ENCODE assay signal across 31 cellular contexts in genomic region chr4:156956947-156957346, GRCh38. TPM values are rescaled to one million over a fixed set of nuclear protein-coding genes. Genes with fewer than 3 reads are reported as not detected.
DNase-seq lines count a peak whose midpoint lies in the region; ATAC-seq, FAIRE-seq and TF ChIP-seq lines count a peak whose summit lies in the region.
"Had no signal": no experiment of that assay in that cellular context is flagged by ENCODE, and none has a peak within 500 bp of the region (broad histone marks: within the 10 kb centered on the region; RNA-seq: fewer than 3 reads in every experiment).

No MANE protein-coding gene starts in this region.

- no peak overlapping the region for H3K4me3 ChIP-seq in right lobe of liver
- no peak overlapping the region for H3K4me3 ChIP-seq in HepG2 (replicated peaks in 1 of 3; ENCODE audit: insufficient read depth in 1 of 3, low read depth in 2 of 3, low read length in 3 of 3)
- H3K4me3 ChIP-seq in esophagus squamous epithelium = no peak overlapping the region
- H3K4me3 ChIP-seq in uterus = no peak overlapping the region
- H3K4me3 ChIP-seq: adrenal gland, K562, MG63, mucosa of descending colon, right atrium auricular region, tibial artery had no signal

- TF ChIP-seq CTCF in right lobe of liver (IDR thresholded peaks at IDR 0.05) (no peak), HepG2 (CRISPR knock-in tag; IDR thresholded peaks at IDR 0.05) (no peak), esophagus squamous epithelium (IDR thresholded peaks at IDR 0.05) (no peak), uterus (IDR thresholded peaks at IDR 0.05) (no peak)

- H3K9me3 ChIP-seq in right lobe of liver (no peaks in the 10 kb centered on the region), HepG2 (ENCODE audit: low read length) (no peaks in the 10 kb centered on the region), esophagus squamous epithelium (no peaks in the 10 kb centered on the region), uterus (no peaks in the 10 kb centered on the region)
- H3K9me3 ChIP-seq: adrenal gland, MG63, mucosa of descending colon, right atrium auricular region, tibial artery had no signal

- TF ChIP-seq POLR2A in right lobe of liver (IDR thresholded peaks at IDR 0.05) (no peak), HepG2 (IDR thresholded peaks at IDR 0.05; ENCODE audit: insufficient read depth in 1 of 2, low read depth in 2 of 2, low read length in 2 of 2) (no peak), esophagus squamous epithelium (IDR thresholded peaks at IDR 0.05) (no peak), uterus (IDR thresholded peaks at IDR 0.05) (no peak)

- H3K79me2 ChIP-seq in HepG2 (ENCODE audit: insufficient read depth, low read length) = peaks cover 2% of the 10 kb centered on the region

- in situ Hi-C loops in HepG2 (cut with HindIII; ENCODE audit: extremely low pct_ligation_motif_present, low pct_unique_long_range_greater_than_20kb) = loop anchor here (25.0 kb wide), 1 partner anchor 1080 kb away; no protein-coding TSS in a partner anchor

- ATAC-seq in right lobe of liver (peak in 3 of 4 donors; percentile 32 to 52 (median 36)), HepG2 (no peak), HG03354 (IDR thresholded peaks at IDR 0.05; ENCODE audit: poor library complexity, severe bottlenecking, unreplicated experiment) (no peak), left lobe of liver (no peak)
- ATAC-seq: K562; mucosa of descending colon; natural killer cell treated with Interleukin-12 subunit alpha and Interleukin-12 subunit beta and Interleukin-15 and Interleukin-18, amount 100 ng/mL, for 72 hours had no signal

- CTCF ChIA-PET in HepG2 (lab: Yijun Ruan, JAX; ENCODE audit: low intra/inter-chr PET ratio, low total read pairs) = no interaction called here

- no peak for TF ChIP-seq EP300 in HepG2 (IDR thresholded peaks at IDR 0.05; ENCODE audit: low read depth in 2 of 2, low read length in 2 of 2)
- no peak for TF ChIP-seq EP300 in HepG2 (CRISPR knock-in tag; IDR thresholded peaks at IDR 0.05; ENCODE audit: borderline replicate concordance)

- H3K27ac ChIP-seq in right lobe of liver = no peak overlapping the region
- no peak overlapping the region for H3K27ac ChIP-seq in HepG2 (ENCODE audit: extremely low read length, insufficient read depth, low read length)
- peak overlapping the region in 3 of 4 donors; percentile 18 to 38 (median 31) for H3K27ac ChIP-seq in esophagus squamous epithelium
- H3K27ac ChIP-seq in uterus = peak overlapping the region; percentile 56 to 60
- H3K27ac ChIP-seq: right atrium auricular region had no signal

- BruUV-seq in HepG2 (replicated peaks; lab: Mats Ljungman, UMichigan) = no TSS peak

- 30% methylated on average over 5 of the region's 5 CpGs for WGBS in right lobe of liver (ENCODE audit: insufficient coverage, low coverage, low lambda C conversion rate, missing lambda C conversion rate)
- 90% methylated on average over 5 of the region's 5 CpGs for WGBS in HepG2 (ENCODE audit: low lambda C conversion rate)
- 60 to 65% methylated on average over 5 of the region's 5 CpGs for WGBS in esophagus squamous epithelium, 2 donors

- no peak overlapping the region for H3K9ac ChIP-seq in HepG2 (ENCODE audit: insufficient read depth, low read depth, low read length)

- no peak for FAIRE-seq in HepG2 (lab: Jason Lieb, UNC)
- FAIRE-seq: endometrium, GM12891, H1, islet of Langerhans, K562, RCC 7860 had no signal

- POLR2A ChIA-PET in HepG2 (lab: Yijun Ruan, JAX) = no interaction called here

- no peak for DNase-seq in right lobe of liver
- no peak for DNase-seq in HepG2 (ENCODE audit: low spot score)
- no peak for DNase-seq in esophagus squamous epithelium (lab: John Stamatoyannopoulos, UW)
- DNase-seq in uterus = no peak
- no peak for DNase-seq in mesenteric fat pad (ENCODE audit: low spot score)
- DNase-seq in left lobe of liver (ENCODE audit: low spot score) = no peak
- DNase-seq: activated B cell treated with CpG ODN at 0.5 μM for 24 hours; activated CD4-positive, alpha-beta T cell treated with anti-CD3 and anti-CD28 coated beads, Interleukin-2, amount 50 U/mL, for 1 hour; activated naive CD4-positive, alpha-beta T cell treated with anti-CD3 and anti-CD28 coated beads for 36 hours; adrenal gland; CD4-positive, alpha-beta T cell; dermis blood vessel endothelial cell; MG63; mucosa of descending colon; NCI-H1436 treated with DMSO at 0.1 percent for 48 hours; NCI-H2107; NCI-H446 treated with DMSO at 0.1 percent for 48 hours; NCI-H82; stimulated activated CD4-positive, alpha-beta T cell treated with anti-CD3 and anti-CD28 coated beads, Interleukin-2, amount 100 ng/mL, for 24 hours; T1000; tibial artery had no signal

- intact Hi-C loops in right lobe of liver (cut with DNase I) (no loop called here), HepG2 (cut with micrococcal nuclease; ENCODE audit: unreplicated experiment) (no loop called here), esophagus squamous epithelium (cut with DNase I) (no loop called here), uterus (cut with DNase I; ENCODE audit: low total_unique reads) (no loop called here)

- H2AFZ ChIP-seq in HepG2 (ENCODE audit: low read length) = no peak overlapping the region

- H3K4me2 ChIP-seq in HepG2 (ENCODE audit: low read depth, low read length) = no peak overlapping the region

- H3K4me1 ChIP-seq in right lobe of liver (peaks cover 0 to 23% (median 5%) of the 10 kb centered on the region in 4 donors), HepG2 (ENCODE audit: insufficient read depth, low read length) (peaks cover 30% of the 10 kb centered on the region), esophagus squamous epithelium (peaks cover 5 to 53% (median 26%) of the 10 kb centered on the region in 3 donors), uterus (peaks cover 0 to 5% of the 10 kb centered on the region in 2 donors)

- H3K36me3 ChIP-seq in right lobe of liver (no peaks in the 10 kb centered on the region), HepG2 (replicated peaks in 1 of 2; ENCODE audit: control insufficient read depth in 1 of 2, insufficient read depth in 2 of 2, low read length in 2 of 2) (no peaks in the 10 kb centered on the region), esophagus squamous epithelium (no peaks in the 10 kb centered on the region), uterus (no peaks in the 10 kb centered on the region)
- H3K36me3 ChIP-seq: adrenal gland, right atrium auricular region, tibial artery had no signal

- no peaks in the 10 kb centered on the region for H4K20me1 ChIP-seq in HepG2 (ENCODE audit: insufficient read depth, low read length)

- H3K27me3 ChIP-seq in right lobe of liver (no peaks in the 10 kb centered on the region), HepG2 (ENCODE audit: control insufficient read depth in 1 of 2, insufficient read depth in 2 of 2, low read length in 2 of 2) (no peaks in the 10 kb centered on the region), esophagus squamous epithelium (no peaks in the 10 kb centered on the region), uterus (no peaks in the 10 kb centered on the region)
- H3K27me3 ChIP-seq: adrenal gland, MG63, right atrium auricular region, tibial artery had no signal

- no peak for TF ChIP-seq RAD21 in HepG2 (CRISPR knock-in tag; IDR thresholded peaks at IDR 0.05)

TF ChIP-seq in HepG2, 621 proteins besides CTCF, POLR2A, EP300 and RAD21 (continues in another document):
- TF ChIP-seq MED13 (CRISPR knock-in tag; IDR thresholded peaks at IDR 0.05) (no peak), KLF12 (CRISPR knock-in tag; IDR thresholded peaks at IDR 0.05; ENCODE audit: borderline replicate concordance) (no peak), EHMT2 (IDR thresholded peaks at IDR 0.05; ENCODE audit: borderline replicate concordance, low read depth, low read length) (no peak)

TF ChIP-seq in PFSK-1, 5 proteins besides CTCF, POLR2A, EP300 and RAD21 (continues in another document):
- TF ChIP-seq POLR2AphosphoS5 (IDR thresholded peaks at IDR 0.05; ENCODE audit: low read depth, low read length) (no peak), SIN3A (IDR thresholded peaks at IDR 0.05; ENCODE audit: borderline replicate concordance, insufficient read depth, low read length) (no peak)

RNA-seq across cellular contexts. Expression of gene PDGFC, which starts 14.7 kb away (rescaled TPM):
- total RNA-seq in right lobe of liver (10 to 100 TPM in 3 of 6 experiments, 1 to 10 TPM in 3; 6.6 to 19.0 (median 10.3) TPM), HepG2 (2016; rRNA removed; fragmentation: Illumina TruSeq; extraction: Trizol) (6.8 and 9.1 TPM in 2 replicates), esophagus squamous epithelium (10 to 100 TPM in 2 of 4 donors, 1 to 10 TPM in 2; 2.9 to 22.1 (median 7.7) TPM), uterus (100 to 1,000 TPM in 1 of 4 donors, 10 to 100 TPM in 3; 22.5 to 103 (median 70.2) TPM), mesenteric fat pad (26.8 TPM), left lobe of liver (9.1 TPM)
- 1.2 and 1.8 TPM in 2 replicates for total RNA-seq in HepG2 (2016; cell fraction: cytosol; rRNA removed; fragmentation: Illumina TruSeq; extraction: Trizol; ENCODE audit: low read depth)
- 8.4 and 8.6 TPM in 2 replicates for total RNA-seq in HepG2 (2016; cell fraction: insoluble cytoplasmic fraction; rRNA removed; fragmentation: Illumina TruSeq; extraction: Trizol)
- total RNA-seq in HepG2 (2016; cell fraction: membrane; rRNA removed; fragmentation: Illumina TruSeq; extraction: Trizol) = 3.8 and 6.4 TPM in 2 replicates
- total RNA-seq in HepG2 (2016; cell fraction: nucleus; rRNA removed; fragmentation: Illumina TruSeq; extraction: Trizol) = 14.5 and 17.0 TPM in 2 replicates
- polyA plus RNA-seq in HepG2 (2011; rRNA removed) = 4.1 and 4.6 TPM in 2 replicates
- 2.0 and 2.9 TPM in 2 replicates for polyA plus RNA-seq in HepG2 (2011; cell fraction: cytosol; rRNA removed)
- 2.3 and 2.9 TPM in 2 replicates for polyA plus RNA-seq in HepG2 (2011; cell fraction: nucleus; rRNA removed)
- polyA plus RNA-seq in HepG2 (2012) = 6.0 and 8.4 TPM in 2 replicates
- polyA plus RNA-seq in HepG2 (2016; cell fraction: cytosol; fragmentation: Illumina TruSeq; extraction: Trizol; ENCODE audit: low read depth) = 0.43 and 0.67 TPM in 2 replicates
- polyA plus RNA-seq in HepG2 (2016; cell fraction: insoluble cytoplasmic fraction; fragmentation: Illumina TruSeq; extraction: Trizol; ENCODE audit: low read depth) = 7.1 and 7.3 TPM in 2 replicates
- polyA plus RNA-seq in HepG2 (2016; cell fraction: membrane; fragmentation: Illumina TruSeq; extraction: Trizol; ENCODE audit: low read depth) = 2.5 and 2.7 TPM in 2 replicates
- polyA plus RNA-seq in HepG2 (2016; cell fraction: nucleus; fragmentation: Illumina TruSeq; extraction: Trizol; ENCODE audit: insufficient read depth, low read depth) = 8.0 and 8.3 TPM in 2 replicates
- 5.0 TPM in 1 of 2 replicates, not detected in the other for polyA minus RNA-seq in HepG2 (2011; rRNA and poly(A)+ RNA removed; ENCODE audit: low replicate concordance)
- polyA minus RNA-seq in HepG2 (2011; cell fraction: cytosol; rRNA and poly(A)+ RNA removed) = 9.2 and 11.6 TPM in 2 replicates
- polyA minus RNA-seq in HepG2 (2011; cell fraction: nucleus; rRNA and poly(A)+ RNA removed) = 40.5 and 45.4 TPM in 2 replicates
- polyA plus RNA-seq in PFSK-1 (2012; ENCODE audit: insufficient read length, low read depth) = 34.6 TPM
- total RNA-seq: activated B cell treated with CpG ODN at 0.5 μM for 24 hours; activated naive CD4-positive, alpha-beta T cell treated with anti-CD3 and anti-CD28 coated beads for 36 hours; CD4-positive, alpha-beta T cell; K562; natural killer cell treated with Interleukin-12 subunit alpha and Interleukin-12 subunit beta and Interleukin-15 and Interleukin-18, amount 100 ng/mL, for 72 hours had no signal
- polyA plus RNA-seq: K562 had no signal

Comparison
In these comparisons a context has a peak if more than half of its experiments do, and no peak if none do; other contexts are left out.
1. ATAC-seq: peak in right lobe of liver (3 of 4); none in HepG2 (single experiment), HG03354 (single experiment) and left lobe of liver (single experiment).
2. H3K27ac ChIP-seq: peak in esophagus squamous epithelium (3 of 4) and uterus (2 of 2); none in right lobe of liver (0 of 3) and HepG2 (single experiment).